In the genomic region with DNA sequence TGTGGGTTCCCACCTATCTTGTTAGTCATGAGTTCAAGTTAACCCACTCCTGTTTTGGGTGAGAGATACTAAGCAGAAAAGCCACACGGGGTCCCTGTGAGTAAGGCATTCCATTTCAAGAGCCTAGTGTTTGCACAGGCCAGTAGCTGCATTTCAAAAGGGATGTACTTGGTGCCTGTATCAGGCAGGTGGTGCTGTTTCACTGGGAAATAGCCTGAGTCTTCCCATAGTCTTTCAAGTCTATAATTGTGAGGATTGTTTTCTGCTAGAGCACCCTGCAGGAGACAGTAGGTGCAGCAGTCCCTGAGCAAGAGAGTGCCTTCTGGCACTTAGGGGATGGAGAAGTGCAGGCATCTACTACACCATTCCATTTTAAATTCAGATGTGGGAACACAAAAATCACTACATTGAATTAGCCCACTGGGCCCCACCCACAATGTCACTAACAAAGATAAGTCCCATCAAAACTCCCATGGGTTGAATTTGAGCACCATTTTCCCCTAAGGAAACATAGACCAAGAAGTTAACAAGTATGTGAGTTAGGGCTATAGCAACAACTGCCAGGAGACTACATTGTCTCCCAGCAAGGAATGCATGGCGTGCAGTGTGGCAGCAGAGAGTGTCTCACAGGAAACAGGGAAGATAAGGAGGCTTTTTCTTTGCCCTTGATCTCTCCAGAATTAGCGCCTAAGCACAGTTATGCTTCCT, we compare ENCODE assay signal across 8 cellular contexts.
DNase-seq lines count a peak whose midpoint lies in the region; ATAC-seq and TF ChIP-seq lines count a peak whose summit lies in the region.

No MANE protein-coding gene starts in this region.

- peak; percentile 76 for TF ChIP-seq CTCF in foreskin keratinocyte (conservative IDR thresholded peaks at IDR 0.05)

- H3K4me1 ChIP-seq in foreskin keratinocyte, result no peaks in the 10 kb centered on the region

- peak; percentile 93 for DNase-seq in DMS53 (lab: John Stamatoyannopoulos, UW)
- DNase-seq in NCI-H748 treated with DMSO at 0.1 percent for 48 hours (lab: John Stamatoyannopoulos, UW), result peak; percentile 87
- peak; percentile 14 for DNase-seq in activated CD8-positive, alpha-beta memory T cell treated with anti-CD3 and anti-CD28 coated beads, Interleukin-2, amount 50 U/mL, for 4 hours
- peak; percentile 37 to 65 for DNase-seq in foreskin keratinocyte
- peak; percentile 48 for DNase-seq in occipital lobe (lab: John Stamatoyannopoulos, UW)
- no peak for DNase-seq in T-helper 9 cell

- no peaks in the 10 kb centered on the region for H3K27me3 ChIP-seq in foreskin keratinocyte

- no peak overlapping the region for H3K27ac ChIP-seq in foreskin keratinocyte

- ATAC-seq in GM19468 (IDR thresholded peaks at IDR 0.05; ENCODE audit: extremely low read depth, unreplicated experiment), result peak; percentile 95
- peak; percentile 99 for ATAC-seq in HG03469 (IDR thresholded peaks at IDR 0.05; ENCODE audit: unreplicated experiment)
- peak; percentile 95 for ATAC-seq in foreskin keratinocyte
